1 cellular context compared by ENCODE assay signal in genomic region chr14:85437143-85437542, GRCh38.
TF ChIP-seq lines count a peak whose summit lies in the region.

No MANE protein-coding gene starts in this region.

TF ChIP-seq in SK-N-SH, 30 proteins besides CTCF, POLR2A, EP300 and RAD21 (continued from another document):
- no peak for TF ChIP-seq SIN3A (IDR thresholded peaks at IDR 0.05; ENCODE audit: borderline replicate concordance, low read depth, low read length)
- TF ChIP-seq SMC3 (IDR thresholded peaks at IDR 0.05; ENCODE audit: low read depth, low read length), result no peak
- no peak for TF ChIP-seq CHD2 (IDR thresholded peaks at IDR 0.05; ENCODE audit: low read length, partially characterized antibody)
- TF ChIP-seq NFIC (IDR thresholded peaks at IDR 0.05; ENCODE audit: borderline replicate concordance), result peak; percentile 90
- TF ChIP-seq MXI1 (IDR thresholded peaks at IDR 0.05; ENCODE audit: low read depth, low read length), result no peak
- TF ChIP-seq RXRA (IDR thresholded peaks at IDR 0.05; ENCODE audit: borderline replicate concordance, low read depth), result peak; percentile 66; the same call in 1 of the 2 replicates
- 0 out of 2 replicates have a peak, but pooled peaks have one; percentile 18 for TF ChIP-seq ELF1 (IDR thresholded peaks at IDR 0.05)
- TF ChIP-seq NRF1 (IDR thresholded peaks at IDR 0.05; ENCODE audit: low read depth, low read length), result no peak
- no peak for TF ChIP-seq EZH2phosphoT487 (IDR thresholded peaks at IDR 0.05; ENCODE audit: borderline replicate concordance, low read depth)
- no peak for TF ChIP-seq YY1 (IDR thresholded peaks at IDR 0.05; ENCODE audit: low read depth)
- TF ChIP-seq FOSL2 (IDR thresholded peaks at IDR 0.05; ENCODE audit: borderline replicate concordance, low read depth), result peak; percentile 93
- TF ChIP-seq, protein P1, sequence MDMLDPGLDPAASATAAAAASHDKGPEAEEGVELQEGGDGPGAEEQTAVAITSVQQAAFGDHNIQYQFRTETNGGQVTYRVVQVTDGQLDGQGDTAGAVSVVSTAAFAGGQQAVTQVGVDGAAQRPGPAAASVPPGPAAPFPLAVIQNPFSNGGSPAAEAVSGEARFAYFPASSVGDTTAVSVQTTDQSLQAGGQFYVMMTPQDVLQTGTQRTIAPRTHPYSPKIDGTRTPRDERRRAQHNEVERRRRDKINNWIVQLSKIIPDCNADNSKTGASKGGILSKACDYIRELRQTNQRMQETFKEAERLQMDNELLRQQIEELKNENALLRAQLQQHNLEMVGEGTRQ (IDR thresholded peaks at IDR 0.05; ENCODE audit: borderline replicate concordance, low read depth, low read length), result no peak
- peak; percentile 81 for TF ChIP-seq TCF12 (IDR thresholded peaks at IDR 0.05)
- TF ChIP-seq, protein P2, sequence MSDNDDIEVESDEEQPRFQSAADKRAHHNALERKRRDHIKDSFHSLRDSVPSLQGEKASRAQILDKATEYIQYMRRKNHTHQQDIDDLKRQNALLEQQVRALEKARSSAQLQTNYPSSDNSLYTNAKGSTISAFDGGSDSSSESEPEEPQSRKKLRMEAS (IDR thresholded peaks at IDR 0.05; ENCODE audit: low read depth), result no peak
- no peak for TF ChIP-seq GABPA (IDR thresholded peaks at IDR 0.05; ENCODE audit: low read depth)
- TF ChIP-seq IRF3 (IDR thresholded peaks at IDR 0.05; ENCODE audit: low read depth, low read length), result no peak
- TF ChIP-seq, protein P3, sequence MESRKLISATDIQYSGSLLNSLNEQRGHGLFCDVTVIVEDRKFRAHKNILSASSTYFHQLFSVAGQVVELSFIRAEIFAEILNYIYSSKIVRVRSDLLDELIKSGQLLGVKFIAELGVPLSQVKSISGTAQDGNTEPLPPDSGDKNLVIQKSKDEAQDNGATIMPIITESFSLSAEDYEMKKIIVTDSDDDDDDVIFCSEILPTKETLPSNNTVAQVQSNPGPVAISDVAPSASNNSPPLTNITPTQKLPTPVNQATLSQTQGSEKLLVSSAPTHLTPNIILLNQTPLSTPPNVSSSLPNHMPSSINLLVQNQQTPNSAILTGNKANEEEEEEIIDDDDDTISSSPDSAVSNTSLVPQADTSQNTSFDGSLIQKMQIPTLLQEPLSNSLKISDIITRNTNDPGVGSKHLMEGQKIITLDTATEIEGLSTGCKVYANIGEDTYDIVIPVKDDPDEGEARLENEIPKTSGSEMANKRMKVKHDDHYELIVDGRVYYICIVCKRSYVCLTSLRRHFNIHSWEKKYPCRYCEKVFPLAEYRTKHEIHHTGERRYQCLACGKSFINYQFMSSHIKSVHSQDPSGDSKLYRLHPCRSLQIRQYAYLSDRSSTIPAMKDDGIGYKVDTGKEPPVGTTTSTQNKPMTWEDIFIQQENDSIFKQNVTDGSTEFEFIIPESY (IDR thresholded peaks at IDR 0.05; ENCODE audit: borderline replicate concordance, low read depth), result no peak
- no peak for TF ChIP-seq FOXJ3 (CRISPR knock-in tag; IDR thresholded peaks at IDR 0.05)
- no peak for TF ChIP-seq GATA2 (CRISPR knock-in tag; IDR thresholded peaks at IDR 0.05)
- TF ChIP-seq RCOR1 (IDR thresholded peaks at IDR 0.05; ENCODE audit: low read length), result no peak
